Comparison of ENCODE assay signal across 26 cellular contexts in the genomic region with DNA sequence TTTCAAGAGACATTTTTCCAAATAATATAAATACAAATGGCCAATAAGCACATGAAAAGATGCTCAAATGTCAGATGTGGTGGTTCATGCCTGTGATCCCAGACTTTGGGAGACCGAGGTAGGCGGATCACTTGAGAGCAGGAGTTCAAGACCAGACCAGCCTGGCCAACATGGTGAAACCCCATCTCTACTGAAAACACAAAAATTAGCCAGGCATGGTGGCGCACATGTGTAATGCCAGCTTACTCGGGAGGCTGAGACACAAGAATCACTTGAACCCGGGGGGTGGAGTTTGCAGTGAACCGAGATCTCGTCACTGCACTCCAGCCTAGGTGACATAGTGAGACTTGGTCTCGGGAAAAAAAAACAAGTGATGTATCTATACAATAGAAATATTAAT. TPM values are rescaled to one million over a fixed set of nuclear protein-coding genes. Genes with fewer than 3 reads are reported as not detected.
"Had no signal": no experiment of that assay in that cellular context is flagged by ENCODE, and none has a peak within 500 bp of the region (broad histone marks: within the 10 kb centered on the region; RNA-seq: fewer than 3 reads in every experiment).

No MANE protein-coding gene starts in this region.

- H3K9me3 Mint-ChIP-seq: mesothelial cell of epicardium; naive B cell; natural killer cell treated with Interleukin-12 subunit alpha and Interleukin-12 subunit beta and Interleukin-15 and Interleukin-18, amount 100 ng/mL, for 72 hours; stimulated activated effector memory CD8-positive, alpha-beta T cell treated with anti-CD3 and anti-CD28 coated beads, Interleukin-12 subunit alpha, Interleukin-12 subunit beta, amount 100 ng/mL, for 72 hours; stimulated activated naive CD8-positive, alpha-beta T cell treated with anti-CD3 and anti-CD28 coated beads, Interleukin-15, Interleukin-2, amounts not matched to agents 100 ng/mL and 50 ng/mL, for 24 hours had no signal

- H2AFZ ChIP-seq: hepatocyte had no signal

- H3K27me3 ChIP-seq: heart right ventricle, hepatocyte, left lung, ovary, suprapubic skin, tibial artery, uterus had no signal

- DNase-seq: heart right ventricle; left colon; left lung; lower lobe of right lung; mammary epithelial cell; mesenchymal stem cell; naive B cell; retina; right cardiac atrium; stimulated activated CD4-positive, alpha-beta T cell treated with anti-CD3 and anti-CD28 coated beads, Interleukin-4, amount 100 ng/mL, for 24 hours; stimulated activated naive CD4-positive, alpha-beta T cell; tibial artery; trophoblast cell; uterus had no signal

- H3K4me3 ChIP-seq: heart right ventricle, hepatocyte, left lung, lower lobe of right lung, ovary, prostate gland, skin epidermis, suprapubic skin, thoracic aorta, tibial artery, uterus had no signal

- H3K27ac Mint-ChIP-seq: natural killer cell treated with Interleukin-12 subunit alpha and Interleukin-12 subunit beta and Interleukin-15 and Interleukin-18, amount 100 ng/mL, for 72 hours; stimulated activated effector memory CD8-positive, alpha-beta T cell treated with anti-CD3 and anti-CD28 coated beads, Interleukin-12 subunit alpha, Interleukin-12 subunit beta, amount 100 ng/mL, for 72 hours; stimulated activated naive CD8-positive, alpha-beta T cell treated with anti-CD3 and anti-CD28 coated beads, Interleukin-15, Interleukin-2, amounts not matched to agents 100 ng/mL and 50 ng/mL, for 24 hours had no signal

- H3K36me3 Mint-ChIP-seq: mesothelial cell of epicardium; naive B cell; natural killer cell treated with Interleukin-12 subunit alpha and Interleukin-12 subunit beta and Interleukin-15 and Interleukin-18, amount 100 ng/mL, for 72 hours had no signal

- H3K27ac ChIP-seq: heart right ventricle, hepatocyte, left lung, lower lobe of right lung, ovary, prostate gland, skin epidermis, suprapubic skin, thoracic aorta, tibial artery, uterus had no signal

- H3K27me3 Mint-ChIP-seq: naive B cell; natural killer cell treated with Interleukin-12 subunit alpha and Interleukin-12 subunit beta and Interleukin-15 and Interleukin-18, amount 100 ng/mL, for 72 hours; stimulated activated naive CD8-positive, alpha-beta T cell treated with anti-CD3 and anti-CD28 coated beads, Interleukin-15, Interleukin-2, amounts not matched to agents 100 ng/mL and 50 ng/mL, for 24 hours had no signal

- ATAC-seq: heart right ventricle; left colon; left lung; lower lobe of right lung; natural killer cell treated with Interleukin-12 subunit alpha and Interleukin-12 subunit beta and Interleukin-15 and Interleukin-18, amount 100 ng/mL, for 72 hours; right cardiac atrium; stimulated activated effector memory CD8-positive, alpha-beta T cell treated with anti-CD3 and anti-CD28 coated beads, Interleukin-12 subunit alpha, Interleukin-12 subunit beta, amount 100 ng/mL, for 72 hours had no signal

- FAIRE-seq: keratinocyte had no signal

- H3K9me3 ChIP-seq: heart right ventricle, left lung, lower lobe of right lung, ovary, prostate gland, suprapubic skin, thoracic aorta, tibial artery, uterus had no signal

- H3K4me3 Mint-ChIP-seq: mesothelial cell of epicardium; natural killer cell treated with Interleukin-12 subunit alpha and Interleukin-12 subunit beta and Interleukin-15 and Interleukin-18, amount 100 ng/mL, for 72 hours; stimulated activated effector memory CD8-positive, alpha-beta T cell treated with anti-CD3 and anti-CD28 coated beads, Interleukin-12 subunit alpha, Interleukin-12 subunit beta, amount 100 ng/mL, for 72 hours; stimulated activated naive CD8-positive, alpha-beta T cell treated with anti-CD3 and anti-CD28 coated beads, Interleukin-15, Interleukin-2, amounts not matched to agents 100 ng/mL and 50 ng/mL, for 24 hours had no signal

- H3K4me2 ChIP-seq: hepatocyte had no signal

- H3K36me3 ChIP-seq: left lung, ovary, prostate gland, suprapubic skin, thoracic aorta, uterus had no signal

RNA-seq across cellular contexts. Expression of a gene that starts 46.6 kb away (rescaled TPM):
- polyA plus RNA-seq: neural cell had no signal
